8 cellular contexts compared by ENCODE assay signal in the genomic region with DNA sequence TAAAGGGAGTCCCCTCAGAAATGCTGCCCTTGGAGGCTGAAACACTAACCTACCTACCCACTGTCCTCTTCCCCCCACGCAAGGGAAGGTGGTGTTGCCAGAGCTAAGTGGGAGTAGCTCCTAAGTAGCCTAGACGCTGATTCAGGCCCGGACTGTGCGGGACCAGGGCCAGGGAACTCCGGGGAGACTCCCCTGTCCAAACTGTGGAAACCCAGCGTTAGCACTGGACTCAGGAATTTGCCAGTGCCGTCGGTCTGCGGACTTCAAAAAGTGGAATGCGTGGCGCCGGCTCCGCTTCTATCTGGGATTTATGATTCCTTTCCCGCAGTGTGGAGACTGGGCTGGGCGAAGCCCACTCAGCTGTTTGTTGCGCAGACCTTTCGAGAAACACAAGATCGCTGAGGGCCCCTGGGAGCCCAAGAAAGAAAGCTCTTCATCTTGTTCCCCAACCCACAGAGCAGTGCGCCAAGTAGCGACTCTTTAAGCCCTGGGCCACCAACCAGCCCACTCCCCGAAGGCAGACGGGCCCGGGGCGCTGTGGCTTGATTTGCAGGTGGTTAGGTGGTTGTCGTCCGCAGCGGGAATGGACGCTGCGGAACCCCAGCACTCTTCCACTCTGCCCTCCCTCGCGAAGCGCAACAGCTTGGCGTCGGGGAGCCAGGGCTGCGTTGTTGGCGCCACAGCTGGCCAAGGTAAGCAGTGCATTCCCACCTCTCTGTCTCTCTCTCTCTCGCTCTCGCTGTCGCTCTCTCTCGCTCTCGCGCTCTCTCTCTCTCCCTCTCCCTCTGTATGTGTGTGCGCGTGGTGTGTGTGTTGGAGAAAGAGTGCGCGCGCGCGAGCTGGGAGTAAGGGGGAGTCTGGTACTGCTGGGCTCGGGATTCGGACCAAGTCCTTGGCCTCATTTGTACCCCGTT. TPM values are rescaled to one million over a fixed set of nuclear protein-coding genes. Genes with fewer than 3 reads are reported as not detected.
DNase-seq lines count a peak whose midpoint lies in the region; ATAC-seq and TF ChIP-seq lines count a peak whose summit lies in the region.

No MANE protein-coding gene starts in this region.

- H3K4me1 ChIP-seq in OCI-LY1 (ENCODE audit: insufficient read depth, low read length, severe bottlenecking) (peaks cover 30% of the 10 kb centered on the region), cardiac muscle cell (ENCODE audit: low read depth) (no peaks in the 10 kb centered on the region), upper lobe of left lung (peaks cover 9 to 26% (median 11%) of the 10 kb centered on the region in 4 donors)

- peak; percentile 26 for TF ChIP-seq CTCF in AG09309 (IDR thresholded peaks at IDR 0.05; ENCODE audit: control insufficient read depth, insufficient read depth, low read depth, low read length, missing control alignments)
- peak; percentile 50 for TF ChIP-seq CTCF in OCI-LY1 (IDR thresholded peaks at IDR 0.05; ENCODE audit: low read length)
- peak; percentile 40 for TF ChIP-seq CTCF in cardiac muscle cell (IDR thresholded peaks at IDR 0.05; ENCODE audit: low read depth, low read length)
- peak; percentile 23 to 70 (median 46) for TF ChIP-seq CTCF in upper lobe of left lung (IDR thresholded peaks at IDR 0.05)

- H3K36me3 ChIP-seq in OCI-LY1 (ENCODE audit: insufficient read depth, low read length) (no peaks in the 10 kb centered on the region), cardiac muscle cell (no peaks in the 10 kb centered on the region), upper lobe of left lung (no peaks in the 10 kb centered on the region)

- WGBS in upper lobe of left lung, 2 donors: 3 to 45% methylated on average over 7 to 52 of the region's 52 CpGs

- H2AFZ ChIP-seq in OCI-LY1 (ENCODE audit: low read length): peak overlapping the region; percentile 93; the same call in 1 of the 2 replicates

- TF ChIP-seq EP300 in upper lobe of left lung (IDR thresholded peaks at IDR 0.05): no peak

- no peaks in the 10 kb centered on the region for H4K20me1 ChIP-seq in OCI-LY1 (ENCODE audit: insufficient read depth, low read length)

- H3K4me2 ChIP-seq in OCI-LY1 (ENCODE audit: low read length): peak overlapping the region; percentile 92

- no peak overlapping the region for H3K4me3 ChIP-seq in AG09309 (ENCODE audit: control insufficient read depth, low read depth, low read length)
- H3K4me3 ChIP-seq in OCI-LY1 (ENCODE audit: low read depth, low read length, poor library complexity, severe bottlenecking): peak overlapping the region; percentile 67
- peak overlapping the region; percentile 40 for H3K4me3 ChIP-seq in cardiac muscle cell
- peak overlapping the region in 3 of 4 donors; percentile 33 to 46 (median 41) for H3K4me3 ChIP-seq in upper lobe of left lung

- peak; percentile 96 for ATAC-seq in GM19035 (IDR thresholded peaks at IDR 0.05; ENCODE audit: unreplicated experiment)
- ATAC-seq in HG03342 (IDR thresholded peaks at IDR 0.05; ENCODE audit: unreplicated experiment): peak; percentile 91
- peak; percentile 83 to 86 for ATAC-seq in upper lobe of left lung (ENCODE audit: low FRiP score in 2 of 2)

- H3K9me3 ChIP-seq in OCI-LY1 (ENCODE audit: low read length) (no peaks in the 10 kb centered on the region), cardiac muscle cell (ENCODE audit: low read depth) (no peaks in the 10 kb centered on the region), upper lobe of left lung (no peaks in the 10 kb centered on the region)

- H3K27ac ChIP-seq in OCI-LY1 (ENCODE audit: low read depth, low read length, poor library complexity, severe bottlenecking) (no peak overlapping the region), cardiac muscle cell (no peak overlapping the region), upper lobe of left lung (no peak overlapping the region)

- TF ChIP-seq POLR2A in upper lobe of left lung (IDR thresholded peaks at IDR 0.05): peak in 1 of 4 donors; percentile 20

- H3K9me2 ChIP-seq in OCI-LY1 (ENCODE audit: low read depth, low read length): no peaks in the 10 kb centered on the region

- peak overlapping the region; percentile 63 for H3K9ac ChIP-seq in OCI-LY1 (ENCODE audit: low read length)

- H3K27me3 ChIP-seq in OCI-LY1 (ENCODE audit: insufficient read depth, low read length): no peaks in the 10 kb centered on the region
- H3K27me3 ChIP-seq in cardiac muscle cell: peaks cover 24% of the 10 kb centered on the region
- peaks cover 0 to 4% (median 0%) of the 10 kb centered on the region in 4 donors for H3K27me3 ChIP-seq in upper lobe of left lung

- intact Hi-C loops in posterior cingulate gyrus (cut with DNase I): no loop called here

- DNase-seq in AG09309 (ENCODE audit: low read depth) (no peak), cardiac muscle cell (ENCODE audit: low read depth in 1 of 2, low spot score in 1 of 2) (peak; percentile 57 to 78), posterior cingulate gyrus (peak in 6 of 10 donors; percentile 3 to 88 (median 35)), upper lobe of left lung (peak; percentile 75 to 84)
- peak; percentile 10 to 53 (median 25) for DNase-seq in activated naive CD4-positive, alpha-beta T cell (lab: John Stamatoyannopoulos, UW)

- no peaks in the 10 kb centered on the region for H3K79me2 ChIP-seq in OCI-LY1 (ENCODE audit: insufficient read depth, low read length)

- no peaks in the 10 kb centered on the region for H3F3A ChIP-seq in OCI-LY1 (ENCODE audit: insufficient read depth, low read length)

RNA-seq across cellular contexts. Expression of gene TMEM255A, which starts 2.0 kb away (rescaled TPM):
- total RNA-seq in cardiac muscle cell (2.3 and 3.1 TPM in 2 replicates), upper lobe of left lung (1 to 10 TPM; 1.0 to 3.3 (median 1.6) TPM)
- polyA plus RNA-seq in cardiac muscle cell: 5.2 and 9.0 TPM in 2 replicates

RNA-seq across cellular contexts. Expression of gene ATP1B4, which starts 52.7 kb away (rescaled TPM):
- total RNA-seq in cardiac muscle cell (0.11 and 0.45 TPM in 2 replicates), upper lobe of left lung (not detected)
- 0.34 TPM in 1 of 2 replicates, not detected in the other for polyA plus RNA-seq in cardiac muscle cell

RNA-seq across cellular contexts. Expression of gene ZBTB33, which starts 58.6 kb away (rescaled TPM):
- total RNA-seq in cardiac muscle cell (8.9 and 11.4 TPM in 2 replicates), upper lobe of left lung (10 to 100 TPM in 4 of 6 donors, 1 to 10 TPM in 2; 5.0 to 18.6 (median 12.6) TPM)
- polyA plus RNA-seq in cardiac muscle cell: 5.7 and 10.2 TPM in 2 replicates
